In genomic region chr9:126693428-126693931, GRCh38 we compare ENCODE assay signal across 14 cellular contexts.
DNase-seq lines count a peak whose midpoint lies in the region; ATAC-seq and TF ChIP-seq lines count a peak whose summit lies in the region.
"Had no signal": no experiment of that assay in that cellular context is flagged by ENCODE, and none has a peak within 500 bp of the region (broad histone marks: within the 10 kb centered on the region; RNA-seq: fewer than 3 reads in every experiment).

No MANE protein-coding gene starts in this region.

- peaks cover 11 to 26% of the 10 kb centered on the region in 2 donors for H3K27me3 Mint-ChIP-seq in natural killer cell treated with Interleukin-12 subunit alpha and Interleukin-12 subunit beta and Interleukin-15 and Interleukin-18, amount 100 ng/mL, for 72 hours
- H3K27me3 Mint-ChIP-seq in natural killer cell (ENCODE audit: low read depth in 2 of 2) (peaks cover 13 to 23% of the 10 kb centered on the region in 2 donors), chondrocyte (ENCODE audit: low read depth) (peaks cover 17% of the 10 kb centered on the region)

- H3K4me1 ChIP-seq in lower lobe of right lung (no peaks in the 10 kb centered on the region), breast epithelium (no peaks in the 10 kb centered on the region)
- H3K4me1 ChIP-seq: BLaER1 had no signal

- H3K9me3 ChIP-seq in lower lobe of right lung (no peaks in the 10 kb centered on the region), breast epithelium (no peaks in the 10 kb centered on the region)
- H3K9me3 ChIP-seq: BLaER1 had no signal

- H3K27ac Mint-ChIP-seq in natural killer cell treated with Interleukin-12 subunit alpha and Interleukin-12 subunit beta and Interleukin-15 and Interleukin-18, amount 100 ng/mL, for 72 hours = no peak overlapping the region
- H3K27ac Mint-ChIP-seq in natural killer cell (no peak overlapping the region), chondrocyte (ENCODE audit: unreplicated experiment) (no peak overlapping the region)

- no peak for TF ChIP-seq CTCF in natural killer cell (IDR thresholded peaks at IDR 0.05)
- TF ChIP-seq CTCF in chondrocyte (IDR thresholded peaks at IDR 0.05) = no peak
- no peak for TF ChIP-seq CTCF in lower lobe of right lung (IDR thresholded peaks at IDR 0.05)
- TF ChIP-seq CTCF in breast epithelium (IDR thresholded peaks at IDR 0.05) = no peak

- H3K4me3 Mint-ChIP-seq in natural killer cell treated with Interleukin-12 subunit alpha and Interleukin-12 subunit beta and Interleukin-15 and Interleukin-18, amount 100 ng/mL, for 72 hours = no peak overlapping the region
- H3K4me3 Mint-ChIP-seq in natural killer cell (no peak overlapping the region), chondrocyte (ENCODE audit: unreplicated experiment) (no peak overlapping the region)

- no peak overlapping the region for H3K27ac ChIP-seq in lower lobe of right lung
- no peak overlapping the region for H3K27ac ChIP-seq in breast epithelium
- H3K27ac ChIP-seq: BLaER1 had no signal

- DNase-seq in natural killer cell treated with Interleukin-12 subunit alpha and Interleukin-12 subunit beta and Interleukin-15 and Interleukin-18, amount 100 ng/mL, for 72 hours (ENCODE audit: low spot score) = peak; percentile 60
- no peak for DNase-seq in natural killer cell
- DNase-seq in chondrocyte (ENCODE audit: low spot score) = peak; percentile 85
- DNase-seq in lower lobe of right lung = peak; percentile 28
- no peak for DNase-seq in breast epithelium (ENCODE audit: low spot score in 2 of 2)
- DNase-seq: GOT3, IMR-90, Kasumi-1, NCI-H1105 treated with DMSO at 0.1 percent for 48 hours, NCI-H187 treated with DMSO at 0.1 percent for 48 hours, NCI-H446 had no signal

- ATAC-seq in natural killer cell treated with Interleukin-12 subunit alpha and Interleukin-12 subunit beta and Interleukin-15 and Interleukin-18, amount 100 ng/mL, for 72 hours = peak in 1 of 2 donors; percentile 12
- ATAC-seq in natural killer cell (no peak), lower lobe of right lung (no peak), HG02571 (IDR thresholded peaks at IDR 0.05; ENCODE audit: unreplicated experiment) (no peak), HG02642 (IDR thresholded peaks at IDR 0.05; ENCODE audit: poor library complexity, unreplicated experiment) (no peak)

- no peak overlapping the region for H3K4me3 ChIP-seq in lower lobe of right lung
- H3K4me3 ChIP-seq in breast epithelium = no peak overlapping the region
- H3K4me3 ChIP-seq: BLaER1 had no signal

- intact Hi-C loops in natural killer cell (cut with micrococcal nuclease) = no loop called here
- intact Hi-C loops in lower lobe of right lung (cut with DNase I) = no loop called here
- intact Hi-C loops in breast epithelium (cut with DNase I; ENCODE audit: low total_unique reads) = no loop called here

- TF ChIP-seq POLR2A in breast epithelium (IDR thresholded peaks at IDR 0.05) = no peak

- H3K36me3 Mint-ChIP-seq in natural killer cell treated with Interleukin-12 subunit alpha and Interleukin-12 subunit beta and Interleukin-15 and Interleukin-18, amount 100 ng/mL, for 72 hours = no peaks in the 10 kb centered on the region
- no peaks in the 10 kb centered on the region for H3K36me3 Mint-ChIP-seq in natural killer cell
- H3K36me3 Mint-ChIP-seq in chondrocyte (ENCODE audit: low read depth) = no peaks in the 10 kb centered on the region

- H3K9me3 Mint-ChIP-seq in natural killer cell treated with Interleukin-12 subunit alpha and Interleukin-12 subunit beta and Interleukin-15 and Interleukin-18, amount 100 ng/mL, for 72 hours = no peaks in the 10 kb centered on the region
- no peaks in the 10 kb centered on the region for H3K9me3 Mint-ChIP-seq in natural killer cell
- no peaks in the 10 kb centered on the region for H3K9me3 Mint-ChIP-seq in chondrocyte (ENCODE audit: low read depth)

- peaks cover 32% of the 10 kb centered on the region for H3K27me3 ChIP-seq in lower lobe of right lung (ENCODE audit: low read depth)
- H3K27me3 ChIP-seq in breast epithelium = no peaks in the 10 kb centered on the region

- H3K36me3 ChIP-seq in lower lobe of right lung (no peaks in the 10 kb centered on the region), breast epithelium (no peaks in the 10 kb centered on the region)
- H3K36me3 ChIP-seq: BLaER1 had no signal

- peaks cover 0 to 12% of the 10 kb centered on the region in 2 donors for H3K4me1 Mint-ChIP-seq in natural killer cell treated with Interleukin-12 subunit alpha and Interleukin-12 subunit beta and Interleukin-15 and Interleukin-18, amount 100 ng/mL, for 72 hours (ENCODE audit: low read depth in 2 of 2)
- H3K4me1 Mint-ChIP-seq in natural killer cell = peaks cover 0 to 18% of the 10 kb centered on the region in 2 donors
- no peaks in the 10 kb centered on the region for H3K4me1 Mint-ChIP-seq in chondrocyte (ENCODE audit: low read depth)

Comparison
In these comparisons a context has a peak if more than half of its experiments do, and no peak if none do; other contexts are left out.
1. DNase-seq: peak in natural killer cell treated with Interleukin-12 subunit alpha and Interleukin-12 subunit beta and Interleukin-15 and Interleukin-18, amount 100 ng/mL, for 72 hours (single experiment), chondrocyte (single experiment) and lower lobe of right lung (single experiment); none in natural killer cell (single experiment) and breast epithelium (0 of 2).